In genomic region chr9:1869843-1870242, GRCh38 we compare ENCODE assay signal across 9 cellular contexts.
DNase-seq lines count a peak whose midpoint lies in the region; ATAC-seq and TF ChIP-seq lines count a peak whose summit lies in the region.
"Had no signal": no experiment of that assay in that cellular context is flagged by ENCODE, and none has a peak within 500 bp of the region (broad histone marks: within the 10 kb centered on the region; RNA-seq: fewer than 3 reads in every experiment).

No MANE protein-coding gene starts in this region.

- H3K36me3 ChIP-seq in SU-DHL-6 (ENCODE audit: low read length): no peaks in the 10 kb centered on the region

- DNase-seq in activated CD4-positive, alpha-beta T cell treated with anti-CD3 and anti-CD28 coated beads, Interleukin-2, amount 10 ng/mL, durations not matched to agents 7 days and 5 days: peak; percentile 36
- DNase-seq in activated CD4-positive, alpha-beta T cell treated with anti-CD3 and anti-CD28 coated beads, Interleukin-2, amount 50 U/mL, for 4 hours: no peak
- peak; percentile 41 for DNase-seq in iPS DF 4.7 (ENCODE audit: extremely low read depth, low spot score)
- DNase-seq in mesenteric fat pad (ENCODE audit: low spot score): no peak

- no peak overlapping the region for H3K9ac ChIP-seq in SU-DHL-6 (ENCODE audit: low read length)

- no peaks in the 10 kb centered on the region for H3K9me2 ChIP-seq in SU-DHL-6 (replicated peaks; ENCODE audit: insufficient read depth, low read length)

- no peaks in the 10 kb centered on the region for H3F3A ChIP-seq in SU-DHL-6 (ENCODE audit: insufficient read depth)

- H3K27me3 Mint-ChIP-seq in activated CD4-positive, alpha-beta T cell treated with anti-CD3 and anti-CD28 coated beads, Interleukin-2, amount 10 ng/mL, durations not matched to agents 7 days and 5 days: peaks cover 16% of the 10 kb centered on the region

- no peak overlapping the region for H3K27ac ChIP-seq in SU-DHL-6 (ENCODE audit: low read depth, low read length)

- no peak overlapping the region for H2AFZ ChIP-seq in SU-DHL-6 (ENCODE audit: low read depth, low read length, severe bottlenecking)

- no peak overlapping the region for H3K4me3 ChIP-seq in SU-DHL-6 (ENCODE audit: insufficient read depth, low read length, poor library complexity, severe bottlenecking)

- ATAC-seq in GM21360 (IDR thresholded peaks at IDR 0.05; ENCODE audit: unreplicated experiment) (peak; percentile 91), HG03520 (IDR thresholded peaks at IDR 0.05; ENCODE audit: unreplicated experiment) (peak; percentile 90), HG03108 (IDR thresholded peaks at IDR 0.05; ENCODE audit: unreplicated experiment) (no peak)

- peak; percentile 57 for TF ChIP-seq CTCF in SU-DHL-6 (IDR thresholded peaks at IDR 0.05; ENCODE audit: insufficient read depth, low read length, poor library complexity, severe bottlenecking)

- POLR2A ChIA-PET in activated CD4-positive, alpha-beta T cell treated with anti-CD3 and anti-CD28 coated beads, Interleukin-2, amount 10 ng/mL, durations not matched to agents 7 days and 5 days (lab: Charles Lee): no interaction called here

- no peaks in the 10 kb centered on the region for H3K79me2 ChIP-seq in SU-DHL-6 (ENCODE audit: insufficient read depth, low read length)

- no peak overlapping the region for H3K27ac Mint-ChIP-seq in activated CD4-positive, alpha-beta T cell treated with anti-CD3 and anti-CD28 coated beads, Interleukin-2, amount 10 ng/mL, durations not matched to agents 7 days and 5 days
- H3K27ac Mint-ChIP-seq: dendritic cell treated with granulocyte-macrophage colony-stimulating factor and Interleukin-4, amounts not matched to agents 40 ng/mL and 50 ng/mL, for 4 days had no signal

- H3K9me3 ChIP-seq in SU-DHL-6 (ENCODE audit: insufficient read depth, low read length): no peaks in the 10 kb centered on the region

- no peaks in the 10 kb centered on the region for H4K20me1 ChIP-seq in SU-DHL-6 (ENCODE audit: low read depth, low read length)

- peaks cover 3% of the 10 kb centered on the region; the same call in 1 of the 2 replicates for H3K27me3 ChIP-seq in SU-DHL-6 (ENCODE audit: low read length)

- no peaks in the 10 kb centered on the region for H3K4me1 Mint-ChIP-seq in activated CD4-positive, alpha-beta T cell treated with anti-CD3 and anti-CD28 coated beads, Interleukin-2, amount 10 ng/mL, durations not matched to agents 7 days and 5 days

- no peak overlapping the region for H3K4me3 Mint-ChIP-seq in activated CD4-positive, alpha-beta T cell treated with anti-CD3 and anti-CD28 coated beads, Interleukin-2, amount 10 ng/mL, durations not matched to agents 7 days and 5 days
- H3K4me3 Mint-ChIP-seq: dendritic cell treated with granulocyte-macrophage colony-stimulating factor and Interleukin-4, amounts not matched to agents 40 ng/mL and 50 ng/mL, for 4 days had no signal

- CTCF ChIA-PET in activated CD4-positive, alpha-beta T cell treated with anti-CD3 and anti-CD28 coated beads, Interleukin-2, amount 10 ng/mL, durations not matched to agents 7 days and 5 days (lab: Charles Lee): no interaction called here

- H3K4me2 ChIP-seq in SU-DHL-6 (ENCODE audit: low read depth, low read length, poor library complexity, severe bottlenecking): no peak overlapping the region

- no peaks in the 10 kb centered on the region for H3K36me3 Mint-ChIP-seq in activated CD4-positive, alpha-beta T cell treated with anti-CD3 and anti-CD28 coated beads, Interleukin-2, amount 10 ng/mL, durations not matched to agents 7 days and 5 days (ENCODE audit: low read depth)

- no peaks in the 10 kb centered on the region for H3K9me3 Mint-ChIP-seq in activated CD4-positive, alpha-beta T cell treated with anti-CD3 and anti-CD28 coated beads, Interleukin-2, amount 10 ng/mL, durations not matched to agents 7 days and 5 days
- H3K9me3 Mint-ChIP-seq: dendritic cell treated with granulocyte-macrophage colony-stimulating factor and Interleukin-4, amounts not matched to agents 40 ng/mL and 50 ng/mL, for 4 days had no signal

Comparison
In these comparisons a context has a peak if more than half of its experiments do, and no peak if none do; other contexts are left out.
1. DNase-seq: peak in activated CD4-positive, alpha-beta T cell treated with anti-CD3 and anti-CD28 coated beads, Interleukin-2, amount 10 ng/mL, durations not matched to agents 7 days and 5 days (single experiment) and iPS DF 4.7 (single experiment); none in activated CD4-positive, alpha-beta T cell treated with anti-CD3 and anti-CD28 coated beads, Interleukin-2, amount 50 U/mL, for 4 hours (0 of 2) and mesenteric fat pad (single experiment).